In genomic region chr4:152972821-152973613, GRCh38 we compare ENCODE assay signal across 13 cellular contexts. TPM values are rescaled to one million over a fixed set of nuclear protein-coding genes. Genes with fewer than 3 reads are reported as not detected.
DNase-seq lines count a peak whose midpoint lies in the region; ATAC-seq and TF ChIP-seq lines count a peak whose summit lies in the region.
"Had no signal": no experiment of that assay in that cellular context is flagged by ENCODE, and none has a peak within 500 bp of the region (broad histone marks: within the 10 kb centered on the region; RNA-seq: fewer than 3 reads in every experiment).

No MANE protein-coding gene starts in this region.

- DNase-seq in AG08396 (ENCODE audit: low spot score) (peak; percentile 90), epithelial cell of esophagus (ENCODE audit: low read depth) (peak; percentile 80), neuronal stem cell (ENCODE audit: low spot score) (no peak), GOT3 (lab: John Stamatoyannopoulos, UW) (no peak)
- no peak for DNase-seq in central memory CD4-positive, alpha-beta T cell
- DNase-seq: CD8-positive, alpha-beta memory T cell; naive thymus-derived CD8-positive, alpha-beta T cell; NCI-H1092 treated with DMSO at 0.1 percent for 48 hours had no signal

- no peak overlapping the region for H3K4me3 ChIP-seq in epithelial cell of esophagus (ENCODE audit: low read length)
- H3K4me3 ChIP-seq in neuronal stem cell (ENCODE audit: low read length in 2 of 2), result no peak overlapping the region

- no peak overlapping the region for H3K23ac ChIP-seq in neuronal stem cell (ENCODE audit: low read depth, low read length, poor library complexity)

- H2BK15ac ChIP-seq in neuronal stem cell (ENCODE audit: low read length), result no peak overlapping the region

- peak overlapping the region; percentile 41 for H2AFZ ChIP-seq in neuronal stem cell (ENCODE audit: low read length)

- H2BK5ac ChIP-seq in neuronal stem cell (ENCODE audit: low read length), result no peak overlapping the region

- H3K79me1 ChIP-seq in neuronal stem cell (ENCODE audit: low read depth, low read length), result no peaks in the 10 kb centered on the region

- H2BK120ac ChIP-seq in neuronal stem cell (ENCODE audit: low read depth, low read length), result no peak overlapping the region

- H3K18ac ChIP-seq in neuronal stem cell (ENCODE audit: low read length), result no peak overlapping the region

- no peak for TF ChIP-seq EP300 in Ishikawa (IDR thresholded peaks at IDR 0.05; ENCODE audit: borderline replicate concordance)

- H3K4me1 ChIP-seq in neuronal stem cell (ENCODE audit: control insufficient read depth in 2 of 2, insufficient read depth in 1 of 2, low read depth in 1 of 2, low read length in 2 of 2), result peaks cover 0 to 6% of the 10 kb centered on the region in 2 donors

- no peaks in the 10 kb centered on the region for H3K9me3 ChIP-seq in neuronal stem cell (replicated peaks in 1 of 2; ENCODE audit: control insufficient read depth in 2 of 2, insufficient read depth in 1 of 2, low read depth in 1 of 2, low read length in 2 of 2)

- no CpG with 5 or more reads among the region's 11 CpGs for WGBS in neuronal stem cell (ENCODE audit: extremely low coverage in 2 of 2, insufficient read length in 2 of 2, insufficient replicate concordance in 1 of 2), 2 donors

- no peak overlapping the region for H3K4ac ChIP-seq in neuronal stem cell (ENCODE audit: low read length)

- no peaks in the 10 kb centered on the region for H3K27me3 ChIP-seq in neuronal stem cell (ENCODE audit: control insufficient read depth in 3 of 3, insufficient read depth in 3 of 3, low read depth in 1 of 3, low read length in 3 of 3)

- H3K9ac ChIP-seq in neuronal stem cell (ENCODE audit: low read depth, low read length, poor library complexity), result no peak overlapping the region

- H2AK5ac ChIP-seq in neuronal stem cell (ENCODE audit: low read depth, low read length), result no peak overlapping the region

- H2BK12ac ChIP-seq in neuronal stem cell (ENCODE audit: low read length), result no peak overlapping the region

- no peak for TF ChIP-seq RAD21 in Ishikawa (IDR thresholded peaks at IDR 0.05; ENCODE audit: low read depth)

- ATAC-seq in GM19463 (IDR thresholded peaks at IDR 0.05; ENCODE audit: unreplicated experiment) (no peak), GM18517 (IDR thresholded peaks at IDR 0.05; ENCODE audit: unreplicated experiment) (no peak)
- ATAC-seq: activated naive CD4-positive, alpha-beta T cell treated with anti-CD3 and anti-CD28 coated beads, Interleukin-2, amount 50 U/mL, for 72 hours; naive thymus-derived CD8-positive, alpha-beta T cell had no signal

- H4K91ac ChIP-seq in neuronal stem cell (ENCODE audit: low read depth, low read length, poor library complexity), result no peak overlapping the region

- H4K8ac ChIP-seq in neuronal stem cell (ENCODE audit: low read depth, low read length), result no peak overlapping the region

- H3K4me2 ChIP-seq in neuronal stem cell (ENCODE audit: insufficient read depth, low read length, poor library complexity, severe bottlenecking), result no peak overlapping the region

- no peak overlapping the region for H3K14ac ChIP-seq in neuronal stem cell (ENCODE audit: low read length)

- no peak for TF ChIP-seq CTCF in epithelial cell of esophagus (IDR thresholded peaks at IDR 0.05; ENCODE audit: insufficient read depth, low read depth, low read length, missing control alignments)

- no peak overlapping the region for H3K27ac ChIP-seq in neuronal stem cell (replicated peaks; ENCODE audit: low read length)
- H3K27ac ChIP-seq: VCaP had no signal

- peaks cover 0 to 5% of the 10 kb centered on the region in 2 donors for H3K36me3 ChIP-seq in neuronal stem cell (replicated peaks in 1 of 2; ENCODE audit: control insufficient read depth in 2 of 2, insufficient read depth in 2 of 2, low read length in 2 of 2)

TF ChIP-seq in Ishikawa, 13 proteins besides CTCF, POLR2A, EP300 and RAD21:
- TF ChIP-seq CREB1 (IDR thresholded peaks at IDR 0.05; ENCODE audit: low read depth), result no peak
- no peak for TF ChIP-seq TAF1 (IDR thresholded peaks at IDR 0.05; ENCODE audit: low read depth)
- TF ChIP-seq CEBPB (IDR thresholded peaks at IDR 0.05), result no peak
- TF ChIP-seq EGR1 (IDR thresholded peaks at IDR 0.05), result no peak
- no peak for TF ChIP-seq FOXM1 (IDR thresholded peaks at IDR 0.05; ENCODE audit: borderline replicate concordance, low read depth)
- TF ChIP-seq USF1 (IDR thresholded peaks at IDR 0.05), result no peak
- TF ChIP-seq NFIC (IDR thresholded peaks at IDR 0.05), result peak; percentile 30; the same call in 1 of the 2 replicates
- TF ChIP-seq ZBTB7A (IDR thresholded peaks at IDR 0.05; ENCODE audit: low read depth), result no peak
- no peak for TF ChIP-seq YY1 (IDR thresholded peaks at IDR 0.05; ENCODE audit: low read depth)
- no peak for TF ChIP-seq TEAD4 (IDR thresholded peaks at IDR 0.05)
- TF ChIP-seq REST (IDR thresholded peaks at IDR 0.05; ENCODE audit: low read depth), result no peak
- TF ChIP-seq TCF12 (IDR thresholded peaks at IDR 0.05; ENCODE audit: low read depth), result 0 out of 2 replicates have a peak, but pooled peaks have one; percentile 24
- TF ChIP-seq MAX (IDR thresholded peaks at IDR 0.05), result 0 out of 2 replicates have a peak, but pooled peaks have one; percentile 13

RNA-seq across cellular contexts. Expression of gene FHDC1, which starts 36.9 kb away (rescaled TPM):
- polyA plus RNA-seq in neuronal stem cell (2013, experiment 1 of 2), result 2.0 TPM
- 1.9 TPM for polyA plus RNA-seq in neuronal stem cell (2013, experiment 2 of 2)
- polyA plus RNA-seq: CD8-positive, alpha-beta memory T cell had no signal

Comparison
In these comparisons a context has a peak if more than half of its experiments do, and no peak if none do; other contexts are left out.
1. DNase-seq: peak in AG08396 (single experiment) and epithelial cell of esophagus (single experiment); none in neuronal stem cell (single experiment), GOT3 (single experiment) and central memory CD4-positive, alpha-beta T cell (single experiment).